ENCODE assay signal across 16 cellular contexts in genomic region chr22:24807284-24807950, GRCh38. TPM values are rescaled to one million over a fixed set of nuclear protein-coding genes. Genes with fewer than 3 reads are reported as not detected.
DNase-seq lines count a peak whose midpoint lies in the region; ATAC-seq, FAIRE-seq and TF ChIP-seq lines count a peak whose summit lies in the region.
"Had no signal": no experiment of that assay in that cellular context is flagged by ENCODE, and none has a peak within 500 bp of the region (broad histone marks: within the 10 kb centered on the region; RNA-seq: fewer than 3 reads in every experiment).

No MANE protein-coding gene starts in this region.

- TF ChIP-seq CTCF in endothelial cell (IDR thresholded peaks at IDR 0.05; ENCODE audit: unreplicated experiment): no peak

- no peak overlapping the region for H3K27ac ChIP-seq in muscle layer of colon (ENCODE audit: low read depth, low read length)
- H3K27ac ChIP-seq: BLaER1 treated with 17β-estradiol and CSF1 and Interleukin-3, amounts not matched to agents 10 nM and 100 nM; psoas muscle had no signal

- H3K4me1 Mint-ChIP-seq in endothelial cell (ENCODE audit: unreplicated experiment): peaks cover 21% of the 10 kb centered on the region

- peak overlapping the region; percentile 7 for H3K9ac ChIP-seq in muscle layer of colon (ENCODE audit: low read length)
- H3K9ac ChIP-seq: BLaER1 treated with 17β-estradiol and CSF1 and Interleukin-3, amounts not matched to agents 10 nM and 100 nM had no signal

- no peaks in the 10 kb centered on the region for H3K36me3 Mint-ChIP-seq in endothelial cell (ENCODE audit: low read depth, unreplicated experiment)

- H3K36me3 ChIP-seq in muscle layer of colon (ENCODE audit: insufficient read depth, low read length): no peaks in the 10 kb centered on the region
- H3K36me3 ChIP-seq: BLaER1 treated with 17β-estradiol and CSF1 and Interleukin-3, amounts not matched to agents 10 nM and 100 nM had no signal

- no peaks in the 10 kb centered on the region for H3K9me3 ChIP-seq in muscle layer of colon (ENCODE audit: low read length)
- H3K9me3 ChIP-seq: BLaER1 treated with 17β-estradiol and CSF1 and Interleukin-3, amounts not matched to agents 10 nM and 100 nM; psoas muscle had no signal

- DNase-seq in Right ventricle myocardium inferior (ENCODE audit: missing footprints) (no peak), Right ventricle myocardium superior (no peak), endothelial cell (ENCODE audit: low spot score) (peak; percentile 14), urothelium cell line (ENCODE audit: low spot score) (peak; percentile 63), NCI-H446 (lab: John Stamatoyannopoulos, UW) (no peak), MV-4-11 (lab: John Stamatoyannopoulos, UW) (no peak)
- DNase-seq: activated gamma-delta T cell, NCI-H345 had no signal

- H3K4me3 Mint-ChIP-seq in endothelial cell (ENCODE audit: unreplicated experiment): peak overlapping the region; percentile 5

- peaks cover 23% of the 10 kb centered on the region for H3K4me1 ChIP-seq in muscle layer of colon (ENCODE audit: insufficient read depth, low read length)
- H3K4me1 ChIP-seq: psoas muscle had no signal

- H3K27me3 ChIP-seq in muscle layer of colon (ENCODE audit: control insufficient read depth in 1 of 2, insufficient read depth in 2 of 2, low read length in 2 of 2): no peaks in the 10 kb centered on the region
- H3K27me3 ChIP-seq: BLaER1 treated with 17β-estradiol and CSF1 and Interleukin-3, amounts not matched to agents 10 nM and 100 nM had no signal

- peak; percentile 20 for ATAC-seq in Right ventricle myocardium inferior
- no peak for ATAC-seq in Right ventricle myocardium superior (ENCODE audit: poor library complexity)
- ATAC-seq in GM18870 (IDR thresholded peaks at IDR 0.05; ENCODE audit: unreplicated experiment): no peak
- ATAC-seq: psoas muscle had no signal

- no peak overlapping the region for H3K4me3 ChIP-seq in muscle layer of colon (ENCODE audit: low read depth in 1 of 2, low read length in 2 of 2)

- H3K27ac Mint-ChIP-seq in endothelial cell (ENCODE audit: unreplicated experiment): no peak overlapping the region

- H3K9me3 Mint-ChIP-seq in endothelial cell (ENCODE audit: unreplicated experiment): no peaks in the 10 kb centered on the region

- peaks cover 9% of the 10 kb centered on the region for H3K27me3 Mint-ChIP-seq in endothelial cell (ENCODE audit: unreplicated experiment)

- FAIRE-seq in urothelium cell line (lab: Jason Lieb, UNC): peak; percentile 100
- FAIRE-seq: frontal cortex, GM18507 had no signal

- intact Hi-C loops in Right ventricle myocardium inferior (cut with DNase I): no loop called here
- intact Hi-C loops in Right ventricle myocardium superior (cut with DNase I): no loop called here

RNA-seq across cellular contexts. Expression of gene SGSM1, which starts 1.4 kb away (rescaled TPM):
- total RNA-seq in Right ventricle myocardium inferior: 7.5 TPM
- 9.2 TPM for total RNA-seq in Right ventricle myocardium superior
- 2.4 TPM for total RNA-seq in endothelial cell (ENCODE audit: unreplicated experiment)

RNA-seq across cellular contexts. Expression of gene PIWIL3, which starts 32.9 kb away (rescaled TPM):
- not detected for total RNA-seq in Right ventricle myocardium inferior
- total RNA-seq in Right ventricle myocardium superior: not detected
- total RNA-seq in endothelial cell (ENCODE audit: unreplicated experiment): not detected
- total RNA-seq: frontal cortex; H4; psoas muscle; T-helper 1 cell treated with Interleukin-12 subunit alpha and Interleukin-12 subunit beta and Interleukin-4 antibody, amounts not matched to agents 30 ng/mL and 1 ng/mL, for 36 hours had no signal

Comparison
In these comparisons a context has a peak if more than half of its experiments do, and no peak if none do; other contexts are left out.
1. DNase-seq: peak in endothelial cell (single experiment) and urothelium cell line (single experiment); none in Right ventricle myocardium inferior (single experiment), Right ventricle myocardium superior (single experiment), NCI-H446 (0 of 2) and MV-4-11 (single experiment).